Comparison of ENCODE assay signal across 7 cellular contexts in genomic region chr1:107141491-107142369, GRCh38. TPM values are rescaled to one million over a fixed set of nuclear protein-coding genes. Genes with fewer than 3 reads are reported as not detected.
DNase-seq lines count a peak whose midpoint lies in the region; FAIRE-seq and TF ChIP-seq lines count a peak whose summit lies in the region.

No MANE protein-coding gene starts in this region.

- CTCF ChIA-PET in HEK293 (lab: Yijun Ruan, JAX) = interaction anchor here (0.5 to 1.6 kb wide), 15 partner anchors 9 to 1358 kb away, joined by 3 to 5 read pairs (median 3); partner anchors contain the start of gene PRMT6

- H3K36me3 ChIP-seq in HEK293 (ENCODE audit: control insufficient read depth in 2 of 2, insufficient read depth in 1 of 2, low read length in 2 of 2) (no peaks in the 10 kb centered on the region), fibroblast of lung (ENCODE audit: control insufficient read depth, insufficient read depth, low read length) (no peaks in the 10 kb centered on the region), muscle layer of duodenum (ENCODE audit: control insufficient read depth in 1 of 2, insufficient read depth in 2 of 2, low read length in 2 of 2) (no peaks in the 10 kb centered on the region)

- H3K9ac ChIP-seq in fibroblast of lung (ENCODE audit: insufficient read depth, low read length) = no peak overlapping the region

- TF ChIP-seq CTCF in HEK293 (tag by site-specific recombination; IDR thresholded peaks at IDR 0.05) (no peak), fibroblast of lung (conservative IDR thresholded peaks at IDR 0.05 in 1 of 2, IDR thresholded peaks at IDR 0.05 in 1 of 2; ENCODE audit: low read depth in 1 of 2, low read length in 2 of 2) (peak; percentile 51 to 52)

- H3K4me2 ChIP-seq in fibroblast of lung (ENCODE audit: extremely low read depth, insufficient read depth, low read length) = peak overlapping the region; percentile 83

- FAIRE-seq in G401.6 (lab: Jason Lieb, UNC) = peak; percentile 90

- no peaks in the 10 kb centered on the region for H4K20me1 ChIP-seq in fibroblast of lung (ENCODE audit: control insufficient read depth, extremely low read depth, insufficient read depth, low read length)

- peak overlapping the region; percentile 12 for H2AFZ ChIP-seq in fibroblast of lung (ENCODE audit: low read length)

- H3K27me3 ChIP-seq in fibroblast of lung (ENCODE audit: control insufficient read depth, insufficient read depth, low read length) = no peaks in the 10 kb centered on the region
- no peaks in the 10 kb centered on the region for H3K27me3 ChIP-seq in muscle layer of duodenum (ENCODE audit: low read depth, low read length)

- H3K27ac ChIP-seq in HEK293 (ENCODE audit: extremely low read depth, low read depth, low read length) = no peak overlapping the region
- peak overlapping the region; percentile 32 for H3K27ac ChIP-seq in fibroblast of lung (ENCODE audit: insufficient read depth, low read length)
- no peak overlapping the region for H3K27ac ChIP-seq in muscle layer of duodenum (ENCODE audit: low read length)

- H3K4me1 ChIP-seq in HEK293 (ENCODE audit: control insufficient read depth, insufficient read depth, low read length) (peaks cover 3% of the 10 kb centered on the region; the same call in 1 of the 2 replicates), fibroblast of lung (ENCODE audit: control insufficient read depth, extremely low read depth, insufficient read depth, low read length) (peaks cover 4% of the 10 kb centered on the region), muscle layer of duodenum (ENCODE audit: control insufficient read depth in 1 of 2, insufficient read depth in 2 of 2, low read length in 2 of 2) (peaks cover 0 to 16% of the 10 kb centered on the region in 2 donors)

- DNase-seq in NCI-H2081 (lab: John Stamatoyannopoulos, UW) = peak; percentile 24 to 54
- DNase-seq in activated CD8-positive, alpha-beta memory T cell treated with anti-CD3 and anti-CD28 coated beads for 24 hours = peak; percentile 60
- peak; percentile 61 to 87 for DNase-seq in fibroblast of lung (ENCODE audit: low read depth in 2 of 2)
- no peak for DNase-seq in stimulated activated naive CD4-positive, alpha-beta T cell treated with Interleukin-2 at 50 U/mL for 16 hours (lab: John Stamatoyannopoulos, UW)

- H3K4me3 ChIP-seq in HEK293 (ENCODE audit: low read depth, low read length) (peak overlapping the region; percentile 56), fibroblast of lung (replicated peaks in 1 of 4; ENCODE audit: control extremely low read depth in 1 of 4, insufficient read depth in 1 of 4, low read depth in 3 of 4, low read length in 4 of 4) (peak overlapping the region; percentile 59 to 94 (median 66)), muscle layer of duodenum (ENCODE audit: low read depth in 1 of 2, low read length in 2 of 2) (peak overlapping the region; percentile 65 to 85)

- no peaks in the 10 kb centered on the region for H3K79me2 ChIP-seq in fibroblast of lung (ENCODE audit: control insufficient read depth, insufficient read depth, low read length)

- POLR2A ChIA-PET in HEK293 (lab: Yijun Ruan, JAX) = no interaction called here

- H3K9me3 ChIP-seq in HEK293 (ENCODE audit: control insufficient read depth, insufficient read depth, low read depth, low read length) (no peaks in the 10 kb centered on the region), fibroblast of lung (ENCODE audit: control insufficient read depth, insufficient read depth, low read depth, low read length) (no peaks in the 10 kb centered on the region), muscle layer of duodenum (ENCODE audit: control insufficient read depth in 1 of 2, low read length in 2 of 2) (no peaks in the 10 kb centered on the region)

TF ChIP-seq in HEK293, 187 proteins besides CTCF, POLR2A, EP300 and RAD21 (continues in another document):
- TF ChIP-seq ZIC2 (tag by site-specific recombination; IDR thresholded peaks at IDR 0.05) = peak; percentile 49
- no peak for TF ChIP-seq ZNF548 (tag by site-specific recombination; IDR thresholded peaks at IDR 0.05)
- TF ChIP-seq ATF2 (tag by site-specific recombination; IDR thresholded peaks at IDR 0.05; ENCODE audit: low read depth) = no peak
- peak; percentile 61 for TF ChIP-seq ZNF654 (tag by site-specific recombination; IDR thresholded peaks at IDR 0.05; ENCODE audit: low read depth)
- peak; percentile 37 for TF ChIP-seq ZBTB26 (tag by site-specific recombination; optimal IDR thresholded peaks at IDR 0.05)
- no peak for TF ChIP-seq ZNF623 (tag by site-specific recombination; IDR thresholded peaks at IDR 0.05)
- TF ChIP-seq ZNF335 (tag by site-specific recombination; conservative IDR thresholded peaks at IDR 0.05) = peak; percentile 76
- TF ChIP-seq ZFHX2 (tag by site-specific recombination; conservative IDR thresholded peaks at IDR 0.05) = peak; percentile 93
- no peak for TF ChIP-seq PRDM10 (tag by site-specific recombination; IDR thresholded peaks at IDR 0.05)
- peak; percentile 23; the same call in 1 of the 2 replicates for TF ChIP-seq ZBTB20 (tag by site-specific recombination; IDR thresholded peaks at IDR 0.05)
- peak; percentile 53; the same call in 1 of the 2 replicates for TF ChIP-seq ZNF366 (tag by site-specific recombination; conservative IDR thresholded peaks at IDR 0.05)
- TF ChIP-seq ZBTB48 (tag by site-specific recombination; IDR thresholded peaks at IDR 0.05) = no peak
- TF ChIP-seq GLIS2 (tag by site-specific recombination; IDR thresholded peaks at IDR 0.05) = peak; percentile 73
- TF ChIP-seq ZNF426 (tag by site-specific recombination; IDR thresholded peaks at IDR 0.05) = no peak
- peak; percentile 80 for TF ChIP-seq EGR2 (tag by site-specific recombination; IDR thresholded peaks at IDR 0.05; ENCODE audit: low read depth)
- TF ChIP-seq ZSCAN4 (tag by site-specific recombination; IDR thresholded peaks at IDR 0.05) = 0 out of 2 replicates have a peak, but pooled peaks have one; percentile 11
- TF ChIP-seq ZNF2 (tag by site-specific recombination; IDR thresholded peaks at IDR 0.05) = 0 out of 2 replicates have a peak, but pooled peaks have one; percentile 29
- no peak for TF ChIP-seq ZNF558 (tag by site-specific recombination; IDR thresholded peaks at IDR 0.05)

RNA-seq across cellular contexts. Expression of gene NTNG1, which starts 0.9 kb away (rescaled TPM):
- total RNA-seq in fibroblast of lung = 4.4 and 8.6 TPM in 2 replicates
- polyA plus RNA-seq in fibroblast of lung = 0.82 and 12.5 TPM in 2 replicates
- polyA plus RNA-seq in fibroblast of lung (2012) = 0.29 and 6.8 TPM in 2 replicates
- polyA minus RNA-seq in fibroblast of lung (ENCODE audit: low replicate concordance) = 5.1 TPM in 1 of 2 replicates, not detected in the other
